3 cellular contexts compared by ENCODE assay signal in genomic region chr22:29357193-29357890, GRCh38. TPM values are rescaled to one million over a fixed set of nuclear protein-coding genes. Genes with fewer than 3 reads are reported as not detected.
"Had no signal": no experiment of that assay in that cellular context is flagged by ENCODE, and none has a peak within 500 bp of the region (broad histone marks: within the 10 kb centered on the region; RNA-seq: fewer than 3 reads in every experiment).

No MANE protein-coding gene starts in this region.

RNA-seq across cellular contexts. Expression of gene RASL10A, which starts 41.8 kb away (rescaled TPM):
- polyA plus RNA-seq: immature natural killer cell, keratinocyte, mammary epithelial cell had no signal
